Comparison of ENCODE assay signal across 8 cellular contexts in genomic region chr2:95115418-95115817, GRCh38. TPM values are rescaled to one million over a fixed set of nuclear protein-coding genes. Genes with fewer than 3 reads are reported as not detected.
DNase-seq lines count a peak whose midpoint lies in the region; ATAC-seq and TF ChIP-seq lines count a peak whose summit lies in the region.

No MANE protein-coding gene starts in this region.

- H3K4me3 ChIP-seq in SK-N-SH (ENCODE audit: low read depth in 2 of 2, low read length in 1 of 2): peak overlapping the region in 1 of 2 experiments; percentile 33; a peak in 1 of 4 replicates

- H3K27me3 ChIP-seq in SK-N-SH (ENCODE audit: insufficient read depth): no peaks in the 10 kb centered on the region

- H4K20me1 ChIP-seq in SK-N-SH (ENCODE audit: insufficient read depth): 0 out of 2 replicates have a peak, but pooled peaks cover 5% of the 10 kb centered on the region

- H3F3A ChIP-seq in SK-N-SH (replicated peaks; ENCODE audit: insufficient read depth): peaks cover 3% of the 10 kb centered on the region

- peaks cover 22% of the 10 kb centered on the region for H3K79me2 ChIP-seq in SK-N-SH (ENCODE audit: insufficient read depth)

- no peak overlapping the region for H2AFZ ChIP-seq in SK-N-SH (ENCODE audit: low read depth)

- WGBS in SK-N-SH (ENCODE audit: low lambda C conversion rate): 15% methylated on average over 7 of the region's 7 CpGs

- no peak overlapping the region for H3K9ac ChIP-seq in SK-N-SH

- H3K36me3 ChIP-seq in SK-N-SH (replicated peaks in 1 of 2; ENCODE audit: control insufficient read depth in 1 of 2, insufficient read depth in 2 of 2, low read length in 1 of 2): peaks cover 32 to 34% of the 10 kb centered on the region in 2 experiments

- CTCF ChIA-PET in SK-N-SH (lab: Yijun Ruan, JAX): interaction anchor here (0.6 to 4.3 kb wide), 35 partner anchors 9 to 242 kb away, joined by 3 to 65 read pairs (median 4); partner anchors contain the start of genes MAL and ZNF514

- DNase-seq in GM03348 (ENCODE audit: low spot score) (peak; percentile 77), H4 (ENCODE audit: low spot score) (peak; percentile 48), SK-N-SH (peak; percentile 75), Right ventricle myocardium inferior (ENCODE audit: missing footprints) (no peak), pulmonary artery endothelial cell (ENCODE audit: low read depth, low spot score) (peak; percentile 11)
- DNase-seq in activated naive CD4-positive, alpha-beta T cell treated with anti-CD3 and anti-CD28 coated beads, Interleukin-2, amount 50 U/mL, for 16 hours: peak; percentile 74

- POLR2A ChIA-PET in SK-N-SH (lab: Yijun Ruan, JAX): no interaction called here

- peak; percentile 90 for ATAC-seq in Right ventricle myocardium inferior
- ATAC-seq in GM21717 (IDR thresholded peaks at IDR 0.05; ENCODE audit: unreplicated experiment): no peak

- TF ChIP-seq CTCF in LNCAP (IDR thresholded peaks at IDR 0.05): peak; percentile 77
- peak; percentile 82 for TF ChIP-seq CTCF in SK-N-SH (IDR thresholded peaks at IDR 0.05)

- no peaks in the 10 kb centered on the region for H3K4me1 ChIP-seq in SK-N-SH (ENCODE audit: control insufficient read depth in 1 of 2, insufficient read depth in 2 of 2, low read depth in 1 of 2, low read length in 1 of 2)

- no peaks in the 10 kb centered on the region for H3K9me2 ChIP-seq in SK-N-SH

- intact Hi-C loops in Right ventricle myocardium inferior (cut with DNase I): loop anchor here (2.0 kb wide), 1 partner anchor 93 kb away; no protein-coding TSS in a partner anchor

- no peak for TF ChIP-seq EP300 in SK-N-SH (IDR thresholded peaks at IDR 0.05; ENCODE audit: borderline replicate concordance in 1 of 2, low read depth in 1 of 2, low read length in 1 of 2)

- peak; percentile 83 for TF ChIP-seq RAD21 in SK-N-SH (IDR thresholded peaks at IDR 0.05; ENCODE audit: low read length)

- H3K27ac ChIP-seq in SK-N-SH (ENCODE audit: low read depth in 2 of 2, low read length in 1 of 2): no peak overlapping the region

- H3K4me2 ChIP-seq in SK-N-SH: no peak overlapping the region

- no peaks in the 10 kb centered on the region for H3K9me3 ChIP-seq in SK-N-SH

TF ChIP-seq in SK-N-SH, 30 proteins besides CTCF, POLR2A, EP300 and RAD21:
- peak; percentile 64 for TF ChIP-seq SMC3 (IDR thresholded peaks at IDR 0.05; ENCODE audit: low read depth, low read length)
- TF ChIP-seq ELF1 (IDR thresholded peaks at IDR 0.05): no peak

RNA-seq across cellular contexts. Expression of gene MRPS5, which starts 6.2 kb away (rescaled TPM):
- total RNA-seq in H4 (2014; rRNA removed; shearing (Covaris generic)): 44.5 and 55.1 TPM in 2 replicates
- polyA plus RNA-seq in SK-N-SH (2012; rRNA removed): 32.8 and 40.4 TPM in 2 replicates
- 32.3 and 33.4 TPM in 2 replicates for polyA plus RNA-seq in SK-N-SH (2012; cell fraction: cytosol; rRNA removed)
- 73.1 and 78.0 TPM in 2 replicates for polyA plus RNA-seq in SK-N-SH (2012; cell fraction: nucleus; rRNA removed)
- total RNA-seq in Right ventricle myocardium inferior: 77.2 TPM
- 67.9 and 75.9 TPM in 2 replicates for total RNA-seq in pulmonary artery endothelial cell

RNA-seq across cellular contexts. Expression of gene ZNF514, which starts 44.2 kb away (rescaled TPM):
- total RNA-seq in H4 (2014; rRNA removed; shearing (Covaris generic)): 2.7 and 5.4 TPM in 2 replicates
- 9.0 and 12.5 TPM in 2 replicates for polyA plus RNA-seq in SK-N-SH (2012; rRNA removed)
- polyA plus RNA-seq in SK-N-SH (2012; cell fraction: cytosol; rRNA removed): 7.3 and 7.8 TPM in 2 replicates
- 24.3 and 31.8 TPM in 2 replicates for polyA plus RNA-seq in SK-N-SH (2012; cell fraction: nucleus; rRNA removed)
- 15.3 TPM for total RNA-seq in Right ventricle myocardium inferior
- total RNA-seq in pulmonary artery endothelial cell: 10.2 TPM in 2 replicates

RNA-seq across cellular contexts. Expression of gene ZNF2, which starts 50.2 kb away (rescaled TPM):
- 5.0 and 5.6 TPM in 2 replicates for total RNA-seq in H4 (2014; rRNA removed; shearing (Covaris generic))
- 1.6 and 2.3 TPM in 2 replicates for polyA plus RNA-seq in SK-N-SH (2012; rRNA removed)
- polyA plus RNA-seq in SK-N-SH (2012; cell fraction: cytosol; rRNA removed): 1.6 and 2.0 TPM in 2 replicates
- polyA plus RNA-seq in SK-N-SH (2012; cell fraction: nucleus; rRNA removed): 2.2 and 2.7 TPM in 2 replicates
- 4.3 TPM for total RNA-seq in Right ventricle myocardium inferior
- total RNA-seq in pulmonary artery endothelial cell: 6.7 and 9.4 TPM in 2 replicates
